Comparison of ENCODE assay signal across 9 cellular contexts in genomic region chr20:8790442-8791074, GRCh38.
DNase-seq lines count a peak whose midpoint lies in the region; ATAC-seq, FAIRE-seq and TF ChIP-seq lines count a peak whose summit lies in the region.
"Had no signal": no experiment of that assay in that cellular context is flagged by ENCODE, and none has a peak within 500 bp of the region (broad histone marks: within the 10 kb centered on the region; RNA-seq: fewer than 3 reads in every experiment).

No MANE protein-coding gene starts in this region.

- H3K4me3 ChIP-seq in GM23338 (no peak overlapping the region), MG63 (no peak overlapping the region)

- H3K4me3 Mint-ChIP-seq in activated naive CD4-positive, alpha-beta T cell treated with anti-CD3 and anti-CD28 coated beads, Interleukin-2, amount 10 ng/mL, durations not matched to agents 7 days and 5 days, result no peak overlapping the region
- H3K4me3 Mint-ChIP-seq in GM23338, result no peak overlapping the region

- no peaks in the 10 kb centered on the region for H3K4me1 Mint-ChIP-seq in activated naive CD4-positive, alpha-beta T cell treated with anti-CD3 and anti-CD28 coated beads, Interleukin-2, amount 10 ng/mL, durations not matched to agents 7 days and 5 days
- H3K4me1 Mint-ChIP-seq in GM23338, result peaks cover 25% of the 10 kb centered on the region

- no peak overlapping the region for H2AFZ ChIP-seq in GM23338

- no peaks in the 10 kb centered on the region for H3K27me3 Mint-ChIP-seq in activated naive CD4-positive, alpha-beta T cell treated with anti-CD3 and anti-CD28 coated beads, Interleukin-2, amount 10 ng/mL, durations not matched to agents 7 days and 5 days
- peaks cover 4% of the 10 kb centered on the region for H3K27me3 Mint-ChIP-seq in GM23338 (ENCODE audit: insufficient read depth, low read depth, poor library complexity)

- DNase-seq in activated naive CD4-positive, alpha-beta T cell treated with anti-CD3 and anti-CD28 coated beads, Interleukin-2, amount 10 ng/mL, durations not matched to agents 7 days and 5 days, result peak; percentile 20
- DNase-seq in activated naive CD4-positive, alpha-beta T cell (lab: John Stamatoyannopoulos, UW), result no peak
- DNase-seq in GM23338 (ENCODE audit: low spot score) (peak; percentile 76), MG63 (peak; percentile 10), glomerular visceral epithelial cell (ENCODE audit: extremely low spot score) (peak; percentile 79), sciatic nerve (ENCODE audit: low spot score) (no peak), ureter (ENCODE audit: low spot score) (no peak)

- no peaks in the 10 kb centered on the region for H3K9me2 ChIP-seq in GM23338 (ENCODE audit: insufficient read depth)

- no peaks in the 10 kb centered on the region for H3K9me3 ChIP-seq in MG63

- H3K27ac Mint-ChIP-seq in activated naive CD4-positive, alpha-beta T cell treated with anti-CD3 and anti-CD28 coated beads, Interleukin-2, amount 10 ng/mL, durations not matched to agents 7 days and 5 days, result no peak overlapping the region
- 0 out of 2 replicates have a peak overlapping the region, but pooled peaks have one; percentile 41 for H3K27ac Mint-ChIP-seq in GM23338

- ATAC-seq in GM23338, result no peak
- ATAC-seq in sciatic nerve, result peak; percentile 55

- no peaks in the 10 kb centered on the region for H3K79me2 ChIP-seq in GM23338 (replicated peaks; ENCODE audit: insufficient read depth)

- peak; percentile 87 to 99 for TF ChIP-seq CTCF in GM23338 (conservative IDR thresholded peaks at IDR 0.05; ENCODE audit: low read depth in 2 of 2)

- H3F3A ChIP-seq in GM23338 (replicated peaks; ENCODE audit: low read depth), result no peaks in the 10 kb centered on the region

- H3K4me2 ChIP-seq in GM23338, result no peak overlapping the region

- no peak overlapping the region for H3K27ac ChIP-seq in GM23338 (ENCODE audit: low read depth)
- H3K27ac ChIP-seq: epithelial cell of prostate had no signal

- H3K36me3 ChIP-seq in GM23338 (ENCODE audit: insufficient read depth) (no peaks in the 10 kb centered on the region), MG63 (no peaks in the 10 kb centered on the region)

- peak; percentile 13 for FAIRE-seq in TTC549 (lab: Jason Lieb, UNC)

- H4K20me1 ChIP-seq in GM23338 (replicated peaks; ENCODE audit: insufficient read depth), result no peaks in the 10 kb centered on the region

- CTCF ChIA-PET in activated naive CD4-positive, alpha-beta T cell treated with anti-CD3 and anti-CD28 coated beads, Interleukin-2, amount 10 ng/mL, durations not matched to agents 7 days and 5 days (lab: Charles Lee), result interaction anchor here (1.3 kb wide), 1 partner anchor 17 kb away, joined by 3 read pairs; no protein-coding TSS in a partner anchor

- intact Hi-C loops in sciatic nerve (cut with DNase I), result no loop called here

- H3K4me1 ChIP-seq in GM23338 (ENCODE audit: insufficient read depth), result peaks cover 6% of the 10 kb centered on the region; the same call in 1 of the 2 replicates

- H3K27me3 ChIP-seq in GM23338 (ENCODE audit: insufficient read depth) (no peaks in the 10 kb centered on the region), MG63 (no peaks in the 10 kb centered on the region)

- no peaks in the 10 kb centered on the region for H3K36me3 Mint-ChIP-seq in activated naive CD4-positive, alpha-beta T cell treated with anti-CD3 and anti-CD28 coated beads, Interleukin-2, amount 10 ng/mL, durations not matched to agents 7 days and 5 days
- no peaks in the 10 kb centered on the region for H3K36me3 Mint-ChIP-seq in GM23338 (ENCODE audit: low read depth)

- H3K9me3 Mint-ChIP-seq in activated naive CD4-positive, alpha-beta T cell treated with anti-CD3 and anti-CD28 coated beads, Interleukin-2, amount 10 ng/mL, durations not matched to agents 7 days and 5 days, result no peaks in the 10 kb centered on the region
- no peaks in the 10 kb centered on the region; the same call in 2 of the 3 replicates for H3K9me3 Mint-ChIP-seq in GM23338

TF ChIP-seq in GM23338, 12 proteins besides CTCF, POLR2A, EP300 and RAD21:
- TF ChIP-seq ZNF462 (CRISPR knock-in tag; IDR thresholded peaks at IDR 0.05) (no peak), STAT1 (IDR thresholded peaks at IDR 0.05; ENCODE audit: unreplicated experiment) (no peak), ZNF331 (CRISPR knock-in tag; IDR thresholded peaks at IDR 0.05; ENCODE audit: low read depth) (no peak), EZH2phosphoT487 (IDR thresholded peaks at IDR 0.05; ENCODE audit: unreplicated experiment) (no peak), POLR2AphosphoS5 (IDR thresholded peaks at IDR 0.05; ENCODE audit: low read depth) (no peak), EZH2 (IDR thresholded peaks at IDR 0.05; ENCODE audit: low read depth, unreplicated experiment) (no peak), NANOG (IDR thresholded peaks at IDR 0.05; ENCODE audit: borderline replicate concordance) (no peak), JUNB (IDR thresholded peaks at IDR 0.05; ENCODE audit: unreplicated experiment) (no peak), CREB1 (CRISPR knock-in tag; IDR thresholded peaks at IDR 0.05; ENCODE audit: low read depth) (no peak)
TF ChIP-seq in GM23338: peak in this region for 0.

Comparison
In these comparisons a context has a peak if more than half of its experiments do, and no peak if none do; other contexts are left out.
1. DNase-seq: peak in activated naive CD4-positive, alpha-beta T cell treated with anti-CD3 and anti-CD28 coated beads, Interleukin-2, amount 10 ng/mL, durations not matched to agents 7 days and 5 days (single experiment), GM23338 (single experiment), MG63 (single experiment) and glomerular visceral epithelial cell (single experiment); none in activated naive CD4-positive, alpha-beta T cell (0 of 4), sciatic nerve (single experiment) and ureter (single experiment).